In the genomic region with DNA sequence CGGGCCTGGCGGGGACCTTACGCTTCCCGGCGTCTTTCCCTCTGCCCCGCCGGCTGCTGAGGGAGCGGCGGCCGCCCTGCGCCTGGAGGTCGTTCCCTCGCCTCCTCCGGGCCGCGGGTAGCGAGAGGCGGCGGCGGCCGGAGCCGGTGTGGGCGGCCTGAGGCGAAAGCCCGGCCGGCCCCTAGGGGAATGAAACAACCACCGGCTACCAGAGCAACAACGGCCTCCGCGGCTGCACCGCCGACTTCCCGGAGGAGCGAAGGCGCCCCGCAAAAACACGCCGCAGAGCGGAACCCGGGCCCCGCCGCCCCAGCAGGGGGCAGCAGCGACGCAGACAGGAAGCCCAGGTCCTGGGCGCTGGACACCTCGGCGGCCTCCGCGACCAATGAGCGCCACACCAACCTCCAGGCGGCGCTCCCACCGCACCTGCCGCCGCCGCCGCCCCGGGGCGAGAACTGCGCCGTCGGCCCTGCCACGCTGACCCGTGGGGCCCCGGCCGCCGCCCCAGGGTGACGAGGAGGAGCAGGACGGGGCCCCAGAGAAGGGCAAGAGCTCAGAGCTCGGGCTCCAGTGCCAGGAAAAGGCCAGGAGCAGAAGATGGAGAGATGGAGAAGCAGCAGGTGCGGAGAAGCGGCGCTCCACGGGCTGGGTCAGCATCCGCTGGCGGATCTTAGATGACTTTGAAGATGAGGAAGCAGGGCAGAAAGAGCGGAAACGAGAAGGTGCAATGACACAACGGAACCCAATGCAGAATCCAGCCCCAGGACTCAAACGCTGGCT, we compare ENCODE assay signal across 1 cellular context.
TF ChIP-seq lines count a peak whose summit lies in the region.

No MANE protein-coding gene starts in this region.

TF ChIP-seq in WTC11, 78 proteins besides CTCF, POLR2A, EP300 and RAD21 (continued from another document and continues in another):
- TF ChIP-seq, protein P1, sequence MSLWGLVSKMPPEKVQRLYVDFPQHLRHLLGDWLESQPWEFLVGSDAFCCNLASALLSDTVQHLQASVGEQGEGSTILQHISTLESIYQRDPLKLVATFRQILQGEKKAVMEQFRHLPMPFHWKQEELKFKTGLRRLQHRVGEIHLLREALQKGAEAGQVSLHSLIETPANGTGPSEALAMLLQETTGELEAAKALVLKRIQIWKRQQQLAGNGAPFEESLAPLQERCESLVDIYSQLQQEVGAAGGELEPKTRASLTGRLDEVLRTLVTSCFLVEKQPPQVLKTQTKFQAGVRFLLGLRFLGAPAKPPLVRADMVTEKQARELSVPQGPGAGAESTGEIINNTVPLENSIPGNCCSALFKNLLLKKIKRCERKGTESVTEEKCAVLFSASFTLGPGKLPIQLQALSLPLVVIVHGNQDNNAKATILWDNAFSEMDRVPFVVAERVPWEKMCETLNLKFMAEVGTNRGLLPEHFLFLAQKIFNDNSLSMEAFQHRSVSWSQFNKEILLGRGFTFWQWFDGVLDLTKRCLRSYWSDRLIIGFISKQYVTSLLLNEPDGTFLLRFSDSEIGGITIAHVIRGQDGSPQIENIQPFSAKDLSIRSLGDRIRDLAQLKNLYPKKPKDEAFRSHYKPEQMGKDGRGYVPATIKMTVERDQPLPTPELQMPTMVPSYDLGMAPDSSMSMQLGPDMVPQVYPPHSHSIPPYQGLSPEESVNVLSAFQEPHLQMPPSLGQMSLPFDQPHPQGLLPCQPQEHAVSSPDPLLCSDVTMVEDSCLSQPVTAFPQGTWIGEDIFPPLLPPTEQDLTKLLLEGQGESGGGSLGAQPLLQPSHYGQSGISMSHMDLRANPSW (CRISPR knock-in tag; conservative IDR thresholded peaks at IDR 0.05; ENCODE audit: low read depth): no peak
- TF ChIP-seq TEAD1 (CRISPR knock-in tag; IDR thresholded peaks at IDR 0.05): no peak
- no peak for TF ChIP-seq GABPB1 (CRISPR knock-in tag; IDR thresholded peaks at IDR 0.05)
- no peak for TF ChIP-seq NR1H2 (CRISPR knock-in tag; IDR thresholded peaks at IDR 0.05)
- no peak for TF ChIP-seq ATF1 (CRISPR knock-in tag; IDR thresholded peaks at IDR 0.05)
- TF ChIP-seq CREM (CRISPR knock-in tag; IDR thresholded peaks at IDR 0.05): peak; percentile 66; the same call in 1 of the 2 replicates
- TF ChIP-seq ZNF263 (CRISPR knock-in tag; IDR thresholded peaks at IDR 0.05; ENCODE audit: low read depth): peak; percentile 49; the same call in 1 of the 2 replicates
- 0 out of 2 replicates have a peak, but pooled peaks have one; percentile 31 for TF ChIP-seq ZNF219 (CRISPR knock-in tag; IDR thresholded peaks at IDR 0.05; ENCODE audit: borderline replicate concordance)
- TF ChIP-seq JUN (CRISPR knock-in tag; IDR thresholded peaks at IDR 0.05): 0 out of 2 replicates have a peak, but pooled peaks have one; percentile 9
- TF ChIP-seq, protein P2, sequence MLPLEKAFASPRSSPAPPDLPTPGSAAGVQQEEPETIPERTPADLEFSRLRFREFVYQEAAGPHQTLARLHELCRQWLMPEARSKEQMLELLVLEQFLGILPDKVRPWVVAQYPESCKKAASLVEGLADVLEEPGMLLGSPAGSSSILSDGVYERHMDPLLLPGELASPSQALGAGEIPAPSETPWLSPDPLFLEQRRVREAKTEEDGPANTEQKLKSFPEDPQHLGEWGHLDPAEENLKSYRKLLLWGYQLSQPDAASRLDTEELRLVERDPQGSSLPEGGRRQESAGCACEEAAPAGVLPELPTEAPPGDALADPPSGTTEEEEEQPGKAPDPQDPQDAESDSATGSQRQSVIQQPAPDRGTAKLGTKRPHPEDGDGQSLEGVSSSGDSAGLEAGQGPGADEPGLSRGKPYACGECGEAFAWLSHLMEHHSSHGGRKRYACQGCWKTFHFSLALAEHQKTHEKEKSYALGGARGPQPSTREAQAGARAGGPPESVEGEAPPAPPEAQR (CRISPR knock-in tag; IDR thresholded peaks at IDR 0.05): no peak
- no peak for TF ChIP-seq GRHL2 (CRISPR knock-in tag; IDR thresholded peaks at IDR 0.05; ENCODE audit: insufficient replicate concordance, severe bottlenecking)
- TF ChIP-seq HMGA2 (CRISPR knock-in tag; IDR thresholded peaks at IDR 0.05): no peak
- TF ChIP-seq ZNF317 (CRISPR knock-in tag; IDR thresholded peaks at IDR 0.05; ENCODE audit: borderline replicate concordance, low read depth): no peak; the same call in 1 of the 2 replicates
- no peak for TF ChIP-seq SMAD4 (CRISPR knock-in tag; IDR thresholded peaks at IDR 0.05)
- TF ChIP-seq EMX1 (CRISPR knock-in tag; IDR thresholded peaks at IDR 0.05): no peak
- TF ChIP-seq, protein P3, sequence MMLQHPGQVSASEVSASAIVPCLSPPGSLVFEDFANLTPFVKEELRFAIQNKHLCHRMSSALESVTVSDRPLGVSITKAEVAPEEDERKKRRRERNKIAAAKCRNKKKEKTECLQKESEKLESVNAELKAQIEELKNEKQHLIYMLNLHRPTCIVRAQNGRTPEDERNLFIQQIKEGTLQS (CRISPR knock-in tag; conservative IDR thresholded peaks at IDR 0.05): no peak
- TF ChIP-seq, protein P4, sequence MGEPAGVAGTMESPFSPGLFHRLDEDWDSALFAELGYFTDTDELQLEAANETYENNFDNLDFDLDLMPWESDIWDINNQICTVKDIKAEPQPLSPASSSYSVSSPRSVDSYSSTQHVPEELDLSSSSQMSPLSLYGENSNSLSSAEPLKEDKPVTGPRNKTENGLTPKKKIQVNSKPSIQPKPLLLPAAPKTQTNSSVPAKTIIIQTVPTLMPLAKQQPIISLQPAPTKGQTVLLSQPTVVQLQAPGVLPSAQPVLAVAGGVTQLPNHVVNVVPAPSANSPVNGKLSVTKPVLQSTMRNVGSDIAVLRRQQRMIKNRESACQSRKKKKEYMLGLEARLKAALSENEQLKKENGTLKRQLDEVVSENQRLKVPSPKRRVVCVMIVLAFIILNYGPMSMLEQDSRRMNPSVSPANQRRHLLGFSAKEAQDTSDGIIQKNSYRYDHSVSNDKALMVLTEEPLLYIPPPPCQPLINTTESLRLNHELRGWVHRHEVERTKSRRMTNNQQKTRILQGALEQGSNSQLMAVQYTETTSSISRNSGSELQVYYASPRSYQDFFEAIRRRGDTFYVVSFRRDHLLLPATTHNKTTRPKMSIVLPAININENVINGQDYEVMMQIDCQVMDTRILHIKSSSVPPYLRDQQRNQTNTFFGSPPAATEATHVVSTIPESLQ (CRISPR knock-in tag; IDR thresholded peaks at IDR 0.05): no peak
- TF ChIP-seq RELA (CRISPR knock-in tag; IDR thresholded peaks at IDR 0.05; ENCODE audit: borderline replicate concordance): peak; percentile 19; the same call in 1 of the 2 replicates
- TF ChIP-seq, protein P5, sequence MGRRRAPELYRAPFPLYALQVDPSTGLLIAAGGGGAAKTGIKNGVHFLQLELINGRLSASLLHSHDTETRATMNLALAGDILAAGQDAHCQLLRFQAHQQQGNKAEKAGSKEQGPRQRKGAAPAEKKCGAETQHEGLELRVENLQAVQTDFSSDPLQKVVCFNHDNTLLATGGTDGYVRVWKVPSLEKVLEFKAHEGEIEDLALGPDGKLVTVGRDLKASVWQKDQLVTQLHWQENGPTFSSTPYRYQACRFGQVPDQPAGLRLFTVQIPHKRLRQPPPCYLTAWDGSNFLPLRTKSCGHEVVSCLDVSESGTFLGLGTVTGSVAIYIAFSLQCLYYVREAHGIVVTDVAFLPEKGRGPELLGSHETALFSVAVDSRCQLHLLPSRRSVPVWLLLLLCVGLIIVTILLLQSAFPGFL (CRISPR knock-in tag; IDR thresholded peaks at IDR 0.05; ENCODE audit: borderline replicate concordance): no peak
- no peak for TF ChIP-seq ELF4 (CRISPR knock-in tag; IDR thresholded peaks at IDR 0.05; ENCODE audit: low read depth)
- TF ChIP-seq, protein P6, sequence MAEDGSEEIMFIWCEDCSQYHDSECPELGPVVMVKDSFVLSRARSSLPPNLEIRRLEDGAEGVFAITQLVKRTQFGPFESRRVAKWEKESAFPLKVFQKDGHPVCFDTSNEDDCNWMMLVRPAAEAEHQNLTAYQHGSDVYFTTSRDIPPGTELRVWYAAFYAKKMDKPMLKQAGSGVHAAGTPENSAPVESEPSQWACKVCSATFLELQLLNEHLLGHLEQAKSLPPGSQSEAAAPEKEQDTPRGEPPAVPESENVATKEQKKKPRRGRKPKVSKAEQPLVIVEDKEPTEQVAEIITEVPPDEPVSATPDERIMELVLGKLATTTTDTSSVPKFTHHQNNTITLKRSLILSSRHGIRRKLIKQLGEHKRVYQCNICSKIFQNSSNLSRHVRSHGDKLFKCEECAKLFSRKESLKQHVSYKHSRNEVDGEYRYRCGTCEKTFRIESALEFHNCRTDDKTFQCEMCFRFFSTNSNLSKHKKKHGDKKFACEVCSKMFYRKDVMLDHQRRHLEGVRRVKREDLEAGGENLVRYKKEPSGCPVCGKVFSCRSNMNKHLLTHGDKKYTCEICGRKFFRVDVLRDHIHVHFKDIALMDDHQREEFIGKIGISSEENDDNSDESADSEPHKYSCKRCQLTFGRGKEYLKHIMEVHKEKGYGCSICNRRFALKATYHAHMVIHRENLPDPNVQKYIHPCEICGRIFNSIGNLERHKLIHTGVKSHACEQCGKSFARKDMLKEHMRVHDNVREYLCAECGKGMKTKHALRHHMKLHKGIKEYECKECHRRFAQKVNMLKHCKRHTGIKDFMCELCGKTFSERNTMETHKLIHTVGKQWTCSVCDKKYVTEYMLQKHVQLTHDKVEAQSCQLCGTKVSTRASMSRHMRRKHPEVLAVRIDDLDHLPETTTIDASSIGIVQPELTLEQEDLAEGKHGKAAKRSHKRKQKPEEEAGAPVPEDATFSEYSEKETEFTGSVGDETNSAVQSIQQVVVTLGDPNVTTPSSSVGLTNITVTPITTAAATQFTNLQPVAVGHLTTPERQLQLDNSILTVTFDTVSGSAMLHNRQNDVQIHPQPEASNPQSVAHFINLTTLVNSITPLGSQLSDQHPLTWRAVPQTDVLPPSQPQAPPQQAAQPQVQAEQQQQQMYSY (CRISPR knock-in tag; IDR thresholded peaks at IDR 0.05): no peak
- TF ChIP-seq RORB (CRISPR knock-in tag; IDR thresholded peaks at IDR 0.05): no peak
- TF ChIP-seq MYBL2 (CRISPR knock-in tag; IDR thresholded peaks at IDR 0.05): peak; percentile 52; the same call in 1 of the 2 replicates
- peak; percentile 67 for TF ChIP-seq SP1 (CRISPR knock-in tag; conservative IDR thresholded peaks at IDR 0.05)
- no peak for TF ChIP-seq TP53 (CRISPR knock-in tag; IDR thresholded peaks at IDR 0.05)
- TF ChIP-seq NR3C1 (CRISPR knock-in tag; conservative IDR thresholded peaks at IDR 0.05; ENCODE audit: low read depth): no peak
- no peak for TF ChIP-seq IRF2 (CRISPR knock-in tag; IDR thresholded peaks at IDR 0.05; ENCODE audit: borderline replicate concordance, low read depth)
- TF ChIP-seq TEAD4 (CRISPR knock-in tag; IDR thresholded peaks at IDR 0.05): no peak; the same call in 1 of the 2 replicates
- TF ChIP-seq, protein P7, sequence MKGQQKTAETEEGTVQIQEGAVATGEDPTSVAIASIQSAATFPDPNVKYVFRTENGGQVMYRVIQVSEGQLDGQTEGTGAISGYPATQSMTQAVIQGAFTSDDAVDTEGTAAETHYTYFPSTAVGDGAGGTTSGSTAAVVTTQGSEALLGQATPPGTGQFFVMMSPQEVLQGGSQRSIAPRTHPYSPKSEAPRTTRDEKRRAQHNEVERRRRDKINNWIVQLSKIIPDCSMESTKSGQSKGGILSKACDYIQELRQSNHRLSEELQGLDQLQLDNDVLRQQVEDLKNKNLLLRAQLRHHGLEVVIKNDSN (CRISPR knock-in tag; IDR thresholded peaks at IDR 0.05): no peak; the same call in 1 of the 2 replicates
- no peak for TF ChIP-seq CBFB (CRISPR knock-in tag; IDR thresholded peaks at IDR 0.05; ENCODE audit: low read depth)
- TF ChIP-seq ZNF232 (CRISPR knock-in tag; IDR thresholded peaks at IDR 0.05): no peak
- 0 out of 2 replicates have a peak, but pooled peaks have one; percentile 10 for TF ChIP-seq FOXK1 (CRISPR knock-in tag; IDR thresholded peaks at IDR 0.05)
- TF ChIP-seq, protein P8, sequence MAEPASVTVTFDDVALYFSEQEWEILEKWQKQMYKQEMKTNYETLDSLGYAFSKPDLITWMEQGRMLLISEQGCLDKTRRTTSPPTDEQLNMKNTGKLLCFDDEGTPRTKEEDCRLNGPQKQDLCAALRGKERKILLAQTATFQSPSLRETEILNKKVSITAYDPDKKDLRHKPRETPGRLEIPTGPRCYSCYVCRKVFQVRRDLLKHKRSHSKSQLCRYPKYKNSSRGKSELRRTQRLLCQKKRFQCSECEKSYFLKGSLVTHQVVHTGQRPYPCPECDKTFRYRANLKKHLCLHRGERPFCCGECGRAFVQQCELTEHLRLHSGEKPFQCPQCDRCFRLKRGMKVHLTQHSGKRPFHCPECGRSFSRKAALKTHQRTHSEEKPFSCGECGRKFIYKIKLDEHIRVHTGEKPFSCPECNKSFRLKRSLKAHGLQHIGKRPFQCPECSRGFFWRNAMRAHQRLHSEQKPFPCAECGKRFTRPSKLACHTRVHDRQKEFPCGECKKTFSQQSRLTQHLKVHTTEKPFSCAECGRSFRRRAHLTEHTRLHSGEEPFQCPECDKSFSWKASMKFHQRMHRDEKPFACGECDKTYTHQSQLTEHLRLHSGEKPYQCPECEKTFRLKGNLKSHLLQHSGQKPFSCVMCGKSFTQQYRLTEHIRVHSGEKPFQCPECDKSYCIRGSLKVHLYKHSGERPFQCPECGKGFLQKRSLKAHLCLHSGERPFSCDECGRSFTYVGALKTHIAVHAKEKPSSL (CRISPR knock-in tag; conservative IDR thresholded peaks at IDR 0.05): no peak
- TF ChIP-seq, protein P9, sequence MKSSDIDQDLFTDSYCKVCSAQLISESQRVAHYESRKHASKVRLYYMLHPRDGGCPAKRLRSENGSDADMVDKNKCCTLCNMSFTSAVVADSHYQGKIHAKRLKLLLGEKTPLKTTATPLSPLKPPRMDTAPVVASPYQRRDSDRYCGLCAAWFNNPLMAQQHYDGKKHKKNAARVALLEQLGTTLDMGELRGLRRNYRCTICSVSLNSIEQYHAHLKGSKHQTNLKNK (CRISPR knock-in tag; IDR thresholded peaks at IDR 0.05): no peak
- no peak for TF ChIP-seq ETV6 (CRISPR knock-in tag; IDR thresholded peaks at IDR 0.05)
- TF ChIP-seq SMAD3 (CRISPR knock-in tag; IDR thresholded peaks at IDR 0.05; ENCODE audit: borderline replicate concordance): peak; percentile 52; the same call in 1 of the 2 replicates
- no peak for TF ChIP-seq ZNF671 (CRISPR knock-in tag; IDR thresholded peaks at IDR 0.05)
- no peak for TF ChIP-seq SOX15 (CRISPR knock-in tag; IDR thresholded peaks at IDR 0.05)
- TF ChIP-seq, protein P10, sequence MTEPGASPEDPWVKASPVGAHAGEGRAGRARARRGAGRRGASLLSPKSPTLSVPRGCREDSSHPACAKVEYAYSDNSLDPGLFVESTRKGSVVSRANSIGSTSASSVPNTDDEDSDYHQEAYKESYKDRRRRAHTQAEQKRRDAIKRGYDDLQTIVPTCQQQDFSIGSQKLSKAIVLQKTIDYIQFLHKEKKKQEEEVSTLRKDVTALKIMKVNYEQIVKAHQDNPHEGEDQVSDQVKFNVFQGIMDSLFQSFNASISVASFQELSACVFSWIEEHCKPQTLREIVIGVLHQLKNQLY (CRISPR knock-in tag; IDR thresholded peaks at IDR 0.05): no peak
- TF ChIP-seq, protein P11, sequence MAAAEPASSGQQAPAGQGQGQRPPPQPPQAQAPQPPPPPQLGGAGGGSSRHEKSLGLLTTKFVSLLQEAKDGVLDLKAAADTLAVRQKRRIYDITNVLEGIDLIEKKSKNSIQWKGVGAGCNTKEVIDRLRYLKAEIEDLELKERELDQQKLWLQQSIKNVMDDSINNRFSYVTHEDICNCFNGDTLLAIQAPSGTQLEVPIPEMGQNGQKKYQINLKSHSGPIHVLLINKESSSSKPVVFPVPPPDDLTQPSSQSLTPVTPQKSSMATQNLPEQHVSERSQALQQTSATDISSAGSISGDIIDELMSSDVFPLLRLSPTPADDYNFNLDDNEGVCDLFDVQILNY (CRISPR knock-in tag; IDR thresholded peaks at IDR 0.05): peak; percentile 47; the same call in 1 of the 2 replicates
- no peak for TF ChIP-seq MXD4 (CRISPR knock-in tag; IDR thresholded peaks at IDR 0.05; ENCODE audit: borderline replicate concordance)
- TF ChIP-seq, protein P12, sequence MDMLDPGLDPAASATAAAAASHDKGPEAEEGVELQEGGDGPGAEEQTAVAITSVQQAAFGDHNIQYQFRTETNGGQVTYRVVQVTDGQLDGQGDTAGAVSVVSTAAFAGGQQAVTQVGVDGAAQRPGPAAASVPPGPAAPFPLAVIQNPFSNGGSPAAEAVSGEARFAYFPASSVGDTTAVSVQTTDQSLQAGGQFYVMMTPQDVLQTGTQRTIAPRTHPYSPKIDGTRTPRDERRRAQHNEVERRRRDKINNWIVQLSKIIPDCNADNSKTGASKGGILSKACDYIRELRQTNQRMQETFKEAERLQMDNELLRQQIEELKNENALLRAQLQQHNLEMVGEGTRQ (CRISPR knock-in tag; IDR thresholded peaks at IDR 0.05): no peak
